17 cellular contexts compared by ENCODE assay signal in genomic region chr4:34417160-34417559, GRCh38.
DNase-seq lines count a peak whose midpoint lies in the region; ATAC-seq and TF ChIP-seq lines count a peak whose summit lies in the region.
"Had no signal": no experiment of that assay in that cellular context is flagged by ENCODE, and none has a peak within 500 bp of the region (broad histone marks: within the 10 kb centered on the region; RNA-seq: fewer than 3 reads in every experiment).

No MANE protein-coding gene starts in this region.

- TF ChIP-seq RAD21 in neural cell (conservative IDR thresholded peaks at IDR 0.05): no peak

- no peak overlapping the region for H2AFZ ChIP-seq in neural cell (ENCODE audit: low read depth, low read length)

- no peaks in the 10 kb centered on the region for H3K4me1 ChIP-seq in CD8-positive, alpha-beta T cell (ENCODE audit: insufficient read depth, low read length)

- CTCF ChIA-PET in CD8-positive, alpha-beta T cell (lab: Charles Lee): no interaction called here

- intact Hi-C loops in CD8-positive, alpha-beta T cell (cut with DNase I, micrococcal nuclease): no loop called here

- no peak overlapping the region for H3K4me3 Mint-ChIP-seq in CD8-positive, alpha-beta T cell
- H3K4me3 Mint-ChIP-seq: IgD-negative memory B cell, T-helper 17 cell had no signal

- no peaks in the 10 kb centered on the region for H3K36me3 ChIP-seq in neural cell (ENCODE audit: insufficient read depth, low read length)
- no peaks in the 10 kb centered on the region for H3K36me3 ChIP-seq in CD8-positive, alpha-beta T cell (ENCODE audit: insufficient read depth, low read length)

- TF ChIP-seq CTCF in AG10803 (conservative IDR thresholded peaks at IDR 0.05; ENCODE audit: low read length) (no peak), epithelial cell of esophagus (IDR thresholded peaks at IDR 0.05; ENCODE audit: insufficient read depth, low read depth, low read length, missing control alignments) (no peak), neural cell (IDR thresholded peaks at IDR 0.05; ENCODE audit: poor library complexity, severe bottlenecking) (no peak)
- TF ChIP-seq CTCF in CD8-positive, alpha-beta T cell (IDR thresholded peaks at IDR 0.05): no peak

- H3K27me3 ChIP-seq in neural cell (ENCODE audit: insufficient read depth, low read depth, low read length): no peaks in the 10 kb centered on the region
- H3K27me3 ChIP-seq in CD8-positive, alpha-beta T cell (ENCODE audit: insufficient read depth, low read length): no peaks in the 10 kb centered on the region

- H3K4me2 ChIP-seq in neural cell (ENCODE audit: low read length): no peak overlapping the region

- H3K9me3 ChIP-seq in neural cell (ENCODE audit: low read length): no peaks in the 10 kb centered on the region
- H3K9me3 ChIP-seq in CD8-positive, alpha-beta T cell (ENCODE audit: low read length): no peaks in the 10 kb centered on the region

- no peaks in the 10 kb centered on the region for H3K27me3 Mint-ChIP-seq in CD8-positive, alpha-beta T cell (ENCODE audit: low read depth)
- H3K27me3 Mint-ChIP-seq: IgD-negative memory B cell, T-helper 17 cell had no signal

- H3K79me2 ChIP-seq in neural cell (replicated peaks; ENCODE audit: insufficient read depth, low read length): no peaks in the 10 kb centered on the region

- no peak for ATAC-seq in HG03097 (IDR thresholded peaks at IDR 0.05; ENCODE audit: low FRiP score, unreplicated experiment)
- no peak for ATAC-seq in CD8-positive, alpha-beta T cell
- ATAC-seq: T-helper 17 cell had no signal

- DNase-seq in AG10803 (ENCODE audit: low read depth): peak; percentile 0
- DNase-seq in LHCN-M2 (ENCODE audit: low read depth): peak; percentile 34
- peak; percentile 76 for DNase-seq in epithelial cell of esophagus (ENCODE audit: low read depth)
- DNase-seq in GM19238 (ENCODE audit: insufficient read length, low spot score): no peak
- DNase-seq in CD8-positive, alpha-beta T cell: no peak
- DNase-seq in DMS79 treated with DMSO at 0.1 percent for 48 hours (lab: John Stamatoyannopoulos, UW): no peak
- DNase-seq: DND-41, GF-D8, H7, NCI-H1048, NCI-H446, NCI-H748 treated with DMSO at 0.1 percent for 48 hours, Right ventricle myocardium superior, T-helper 17 cell had no signal

- no peak overlapping the region for H3K27ac ChIP-seq in neural cell (ENCODE audit: low read length)
- H3K27ac ChIP-seq in CD8-positive, alpha-beta T cell (ENCODE audit: low read depth, low read length): no peak overlapping the region

- no peaks in the 10 kb centered on the region for H3K4me1 Mint-ChIP-seq in CD8-positive, alpha-beta T cell (ENCODE audit: low read depth)
- H3K4me1 Mint-ChIP-seq: IgD-negative memory B cell, T-helper 17 cell had no signal

- peaks cover 11% of the 10 kb centered on the region for H3K9me3 Mint-ChIP-seq in CD8-positive, alpha-beta T cell

- peak; percentile 51 for TF ChIP-seq EP300 in neural cell (conservative IDR thresholded peaks at IDR 0.05; ENCODE audit: poor library complexity, severe bottlenecking)

- POLR2A ChIA-PET in CD8-positive, alpha-beta T cell (lab: Charles Lee): interaction anchor here (0.6 kb wide), 1 partner anchor 241 kb away, joined by 4 read pairs; no protein-coding TSS in a partner anchor

- H3K36me3 Mint-ChIP-seq in CD8-positive, alpha-beta T cell: no peaks in the 10 kb centered on the region
- H3K36me3 Mint-ChIP-seq: IgD-negative memory B cell had no signal

- H3F3A ChIP-seq in neural cell (ENCODE audit: insufficient read depth, low read length, poor library complexity, severe bottlenecking): no peaks in the 10 kb centered on the region

- no peak overlapping the region for H3K4me3 ChIP-seq in AG10803 (ENCODE audit: low read length)
- H3K4me3 ChIP-seq in epithelial cell of esophagus (ENCODE audit: low read length): no peak overlapping the region
- H3K4me3 ChIP-seq in neural cell (ENCODE audit: low read length): no peak overlapping the region
- no peak overlapping the region for H3K4me3 ChIP-seq in CD8-positive, alpha-beta T cell (ENCODE audit: low read depth, low read length)

- no peak overlapping the region for H3K27ac Mint-ChIP-seq in CD8-positive, alpha-beta T cell
- H3K27ac Mint-ChIP-seq: IgD-negative memory B cell, T-helper 17 cell had no signal

- no peaks in the 10 kb centered on the region for H3K9me2 ChIP-seq in neural cell (ENCODE audit: insufficient read depth, low read length)

- no peak overlapping the region for H3K9ac ChIP-seq in neural cell (ENCODE audit: low read length)

- H4K20me1 ChIP-seq in neural cell (ENCODE audit: insufficient read depth): no peaks in the 10 kb centered on the region

TF ChIP-seq in neural cell, 6 proteins besides CTCF, POLR2A, EP300 and RAD21:
- TF ChIP-seq POLR2AphosphoS5 (IDR thresholded peaks at IDR 0.05): peak; percentile 49
- no peak for TF ChIP-seq SMC3 (conservative IDR thresholded peaks at IDR 0.05; ENCODE audit: poor library complexity)

Comparison
In these comparisons a context has a peak if more than half of its experiments do, and no peak if none do; other contexts are left out.
1. DNase-seq: peak in AG10803 (single experiment), LHCN-M2 (single experiment) and epithelial cell of esophagus (single experiment); none in GM19238 (single experiment), CD8-positive, alpha-beta T cell (0 of 7) and DMS79 treated with DMSO at 0.1 percent for 48 hours (single experiment).